ENCODE assay signal across 8 cellular contexts in genomic region chr6:143510991-143511891, GRCh38. TPM values are rescaled to one million over a fixed set of nuclear protein-coding genes. Genes with fewer than 3 reads are reported as not detected.
A peak's percentile ranks its signal among the peaks of the same experiment; 100 is the strongest.
DNase-seq lines count a peak whose midpoint lies in the region; ATAC-seq and TF ChIP-seq lines count a peak whose summit lies in the region.

FUCA2 (minus strand) TSS chr6:143511720; CDS start chr6:143511634, 86 bp downstream.

- DNase-seq in A172 (ENCODE audit: low spot score) (peak; percentile 77), NOMO-1 (lab: John Stamatoyannopoulos, UW; ENCODE audit: unreplicated experiment in 2 of 2) (peak; percentile 59 to 74), endothelial cell (ENCODE audit: low spot score) (peak; percentile 77)
- peak; percentile 79 for DNase-seq in activated CD8-positive, alpha-beta memory T cell treated with anti-CD3 and anti-CD28 coated beads, Interleukin-2, amount 50 U/mL, for 48 hours
- peak; percentile 24 for DNase-seq in stimulated activated CD8-positive, alpha-beta memory T cell treated with anti-CD3 and anti-CD28 coated beads, Interleukin-15, amount 100 ng/mL, for 1 hour (ENCODE audit: low read depth)

- no peaks in the 10 kb centered on the region for H3K36me3 Mint-ChIP-seq in endothelial cell (ENCODE audit: low read depth, unreplicated experiment)

- H3K27ac ChIP-seq in mesodermal cell (ENCODE audit: low read depth, low read length, severe bottlenecking) = peak within 1 kb of the TSS; percentile 79

- peak within 1 kb of the TSS; percentile 64 for H3K4me3 ChIP-seq in mesodermal cell (ENCODE audit: extremely low read depth, insufficient read depth, low read length, poor library complexity, severe bottlenecking)

- H3K36me3 ChIP-seq in mesodermal cell (ENCODE audit: control insufficient read depth, insufficient read depth, low read length) = peaks cover 13% of the 10 kb centered on the region

- TF ChIP-seq CTCF in endothelial cell (IDR thresholded peaks at IDR 0.05; ENCODE audit: unreplicated experiment) = no peak

- ATAC-seq in GM18519 (IDR thresholded peaks at IDR 0.05; ENCODE audit: low FRiP score, unreplicated experiment) (peak; percentile 33), HG03045 (IDR thresholded peaks at IDR 0.05; ENCODE audit: unreplicated experiment) (peak; percentile 77)

- no peaks in the 10 kb centered on the region for H3K4me1 ChIP-seq in mesodermal cell (ENCODE audit: control insufficient read depth, insufficient read depth, low read length, poor library complexity, severe bottlenecking)

- H3K4me1 Mint-ChIP-seq in endothelial cell (ENCODE audit: unreplicated experiment) = peaks cover 6% of the 10 kb centered on the region

- H3K4me3 Mint-ChIP-seq in endothelial cell (ENCODE audit: unreplicated experiment) = peak within 1 kb of the TSS; percentile 87

- 3 to 6% methylated on average over 51 to 62 of the region's 63 CpGs for WGBS in mesodermal cell (ENCODE audit: insufficient coverage in 2 of 2), 2 experiments

- no peaks in the 10 kb centered on the region for H3K9me3 ChIP-seq in mesodermal cell (ENCODE audit: control insufficient read depth, low read length)

- peak within 1 kb of the TSS; percentile 70 for H3K27ac Mint-ChIP-seq in endothelial cell (ENCODE audit: unreplicated experiment)

- H3K27me3 Mint-ChIP-seq in endothelial cell (ENCODE audit: unreplicated experiment) = peaks cover 11% of the 10 kb centered on the region

- no peaks in the 10 kb centered on the region for H3K9me3 Mint-ChIP-seq in endothelial cell (ENCODE audit: unreplicated experiment)

RNA-seq across cellular contexts. Expression of gene FUCA2, which starts in this region (rescaled TPM):
- total RNA-seq in A172 (2014; rRNA removed; shearing (Covaris generic)) = 88.9 and 95.2 TPM in 2 replicates
- 31.0 TPM for total RNA-seq in endothelial cell (ENCODE audit: unreplicated experiment)
- polyA plus RNA-seq in mesodermal cell (2013, experiment 1 of 2) = 57.1 TPM
- 52.3 TPM for polyA plus RNA-seq in mesodermal cell (2013, experiment 2 of 2)

Comparison
In these comparisons a context has a peak if more than half of its experiments do, and no peak if none do; other contexts are left out.
1. Peak in every context shown above with its lines: DNase-seq, ATAC-seq, H3K4me3 ChIP-seq and H3K27ac ChIP-seq.
2. DNase-seq: peak in every context shown above with its lines; median percentile 79 in activated CD8-positive, alpha-beta memory T cell treated with anti-CD3 and anti-CD28 coated beads, Interleukin-2, amount 50 U/mL, for 48 hours; 77 in A172; 77 in endothelial cell; 66 in NOMO-1; 24 in stimulated activated CD8-positive, alpha-beta memory T cell treated with anti-CD3 and anti-CD28 coated beads, Interleukin-15, amount 100 ng/mL, for 1 hour.